Comparison of ENCODE assay signal across 11 cellular contexts in genomic region chr5:36153727-36154126, GRCh38. TPM values are rescaled to one million over a fixed set of nuclear protein-coding genes. Genes with fewer than 3 reads are reported as not detected.
A peak's percentile ranks its signal among the peaks of the same experiment; 100 is the strongest.
DNase-seq lines count a peak whose midpoint lies in the region; ATAC-seq and TF ChIP-seq lines count a peak whose summit lies in the region.
"Had no signal": no experiment of that assay in that cellular context is flagged by ENCODE, and none has a peak within 500 bp of the region (broad histone marks: within the 10 kb centered on the region; RNA-seq: fewer than 3 reads in every experiment).

No MANE protein-coding gene starts in this region.

- BruUV-seq in MCF 10A (replicated peaks; lab: Mats Ljungman, UMichigan) = no TSS peak

- no peak overlapping the region for H3K4me3 ChIP-seq in breast epithelium

- H3K4me3 Mint-ChIP-seq in MCF 10A (ENCODE audit: unreplicated experiment) = peak overlapping the region; percentile 92
- H3K4me3 Mint-ChIP-seq in T-cell = peak overlapping the region; percentile 47 to 96 (median 93)
- H3K4me3 Mint-ChIP-seq in glutamatergic neuron (ENCODE audit: unreplicated experiment) = peak overlapping the region; percentile 98
- H3K4me3 Mint-ChIP-seq in stimulated activated naive B cell treated with anti-CD40 and anti-IgM and Interleukin-4, amounts not matched to agents 10 μg/mL and 1 μg/mL and 100 μg/mL, for 72 hours = peak overlapping the region; percentile 33 to 51

- TF ChIP-seq CTCF in MCF 10A (IDR thresholded peaks at IDR 0.05; ENCODE audit: unreplicated experiment) (no peak), breast epithelium (IDR thresholded peaks at IDR 0.05) (no peak), glutamatergic neuron (IDR thresholded peaks at IDR 0.05; ENCODE audit: partially characterized antibody, unreplicated experiment) (no peak)

- H3K27me3 ChIP-seq in breast epithelium = no peaks in the 10 kb centered on the region

- H3K9me3 Mint-ChIP-seq in MCF 10A (ENCODE audit: unreplicated experiment) (no peaks in the 10 kb centered on the region), T-cell (no peaks in the 10 kb centered on the region), glutamatergic neuron (ENCODE audit: unreplicated experiment) (peaks cover 6% of the 10 kb centered on the region)
- H3K9me3 Mint-ChIP-seq in stimulated activated naive B cell treated with anti-CD40 and anti-IgM and Interleukin-4, amounts not matched to agents 10 μg/mL and 1 μg/mL and 100 μg/mL, for 72 hours = no peaks in the 10 kb centered on the region

- no peaks in the 10 kb centered on the region for H3K9me3 ChIP-seq in breast epithelium

- H3K27me3 Mint-ChIP-seq in MCF 10A (ENCODE audit: insufficient read depth, unreplicated experiment) (no peaks in the 10 kb centered on the region), T-cell (no peaks in the 10 kb centered on the region), glutamatergic neuron (ENCODE audit: unreplicated experiment) (peaks cover 8% of the 10 kb centered on the region)
- H3K27me3 Mint-ChIP-seq in stimulated activated naive B cell treated with anti-CD40 and anti-IgM and Interleukin-4, amounts not matched to agents 10 μg/mL and 1 μg/mL and 100 μg/mL, for 72 hours = no peaks in the 10 kb centered on the region

- H3K27ac ChIP-seq in breast epithelium = no peak overlapping the region
- H3K27ac ChIP-seq: parathyroid adenoma had no signal

- ATAC-seq in T-cell (replicated peaks in 1 of 4) (no peak), GM18861 (IDR thresholded peaks at IDR 0.05; ENCODE audit: unreplicated experiment) (no peak), HG02840 (IDR thresholded peaks at IDR 0.05; ENCODE audit: low FRiP score, unreplicated experiment) (no peak)
- no peak for ATAC-seq in stimulated activated naive B cell treated with anti-CD40 and anti-IgM and Interleukin-4, amounts not matched to agents 10 μg/mL and 1 μg/mL and 100 μg/mL, for 72 hours (replicated peaks)

- DNase-seq in MCF 10A (ENCODE audit: unreplicated experiment) (no peak), breast epithelium (ENCODE audit: low spot score in 2 of 2) (no peak), T-cell (no peak), glutamatergic neuron (no peak)
- no peak for DNase-seq in stimulated activated naive B cell treated with anti-CD40 and anti-IgM and Interleukin-4, amounts not matched to agents 10 μg/mL and 1 μg/mL and 100 μg/mL, for 72 hours
- DNase-seq in stimulated activated naive CD4-positive, alpha-beta T cell treated with Interleukin-2 at 50 U/mL for 16 hours (lab: John Stamatoyannopoulos, UW) = no peak
- DNase-seq: COR-L47, SW 1271 had no signal

- H3K36me3 ChIP-seq in breast epithelium = no peaks in the 10 kb centered on the region

- peaks cover 43% of the 10 kb centered on the region for H3K36me3 Mint-ChIP-seq in MCF 10A (ENCODE audit: insufficient read depth, unreplicated experiment)
- H3K36me3 Mint-ChIP-seq in T-cell = peaks cover 48% of the 10 kb centered on the region
- H3K36me3 Mint-ChIP-seq in glutamatergic neuron (ENCODE audit: unreplicated experiment) = no peaks in the 10 kb centered on the region
- H3K36me3 Mint-ChIP-seq in stimulated activated naive B cell treated with anti-CD40 and anti-IgM and Interleukin-4, amounts not matched to agents 10 μg/mL and 1 μg/mL and 100 μg/mL, for 72 hours = peaks cover 34 to 43% of the 10 kb centered on the region in 2 donors

- CTCF ChIA-PET in MCF 10A (lab: Yijun Ruan, JAX) = interaction anchor here (0.6 to 2.8 kb wide), 7 partner anchors 20 to 858 kb away, joined by 3 to 22 read pairs (median 3); no protein-coding TSS in a partner anchor
- CTCF ChIA-PET in T-cell (lab: Charles Lee) = no interaction called here

- POLR2A ChIA-PET in MCF 10A (lab: Yijun Ruan, JAX) = interaction anchor here (0.6 to 2.1 kb wide), 4 partner anchors 11 to 306 kb away, joined by 3 to 7 read pairs (median 4); no protein-coding TSS in a partner anchor
- POLR2A ChIA-PET in T-cell (lab: Charles Lee) = interaction anchor here in 1 of 2 donors (0.6 kb wide), 1 partner anchor 21 kb away, joined by 4 read pairs; no protein-coding TSS in a partner anchor

- peak overlapping the region; percentile 91 for H3K27ac Mint-ChIP-seq in MCF 10A (ENCODE audit: low read depth, unreplicated experiment)
- H3K27ac Mint-ChIP-seq in T-cell = no peak overlapping the region
- peak overlapping the region; percentile 75 for H3K27ac Mint-ChIP-seq in glutamatergic neuron (ENCODE audit: unreplicated experiment)
- no peak overlapping the region for H3K27ac Mint-ChIP-seq in stimulated activated naive B cell treated with anti-CD40 and anti-IgM and Interleukin-4, amounts not matched to agents 10 μg/mL and 1 μg/mL and 100 μg/mL, for 72 hours

- intact Hi-C loops in MCF 10A (cut with micrococcal nuclease) (loop anchor here (10.0 kb wide), 1 partner anchor 79 kb away; no protein-coding TSS in a partner anchor), breast epithelium (cut with DNase I; ENCODE audit: low total_unique reads) (no loop called here)

- no peak for TF ChIP-seq POLR2A in breast epithelium (IDR thresholded peaks at IDR 0.05)

- H3K4me1 Mint-ChIP-seq in MCF 10A (ENCODE audit: insufficient read depth, unreplicated experiment) = peaks cover 44% of the 10 kb centered on the region
- peaks cover 68 to 78% (median 69%) of the 10 kb centered on the region in 3 donors for H3K4me1 Mint-ChIP-seq in T-cell
- H3K4me1 Mint-ChIP-seq in glutamatergic neuron (ENCODE audit: low read depth, unreplicated experiment) = peaks cover 45% of the 10 kb centered on the region
- H3K4me1 Mint-ChIP-seq in stimulated activated naive B cell treated with anti-CD40 and anti-IgM and Interleukin-4, amounts not matched to agents 10 μg/mL and 1 μg/mL and 100 μg/mL, for 72 hours = peaks cover 31 to 41% of the 10 kb centered on the region in 2 donors

- peaks cover 0 to 13% of the 10 kb centered on the region in 2 donors for H3K4me1 ChIP-seq in breast epithelium
- H3K4me1 ChIP-seq: parathyroid adenoma had no signal

RNA-seq across cellular contexts. Expression of gene SKP2, which starts 1.8 kb away (rescaled TPM):
- total RNA-seq in MCF 10A (2022) (19.3 and 21.7 TPM in 2 replicates), breast epithelium (10 to 100 TPM in 1 of 3 donors, 1 to 10 TPM in 2; 9.1 to 11.1 (median 9.2) TPM), T-cell (10 to 100 TPM; 12.8 to 26.0 (median 19.6) TPM), glutamatergic neuron (ENCODE audit: unreplicated experiment) (47.8 TPM)

RNA-seq across cellular contexts. Expression of gene LMBRD2, which starts 2.0 kb away (rescaled TPM):
- total RNA-seq in MCF 10A (2022) (7.9 and 9.6 TPM in 2 replicates), breast epithelium (10 to 100 TPM; 11.0 to 19.3 (median 13.1) TPM), T-cell (10 to 100 TPM in 3 of 5 donors, 1 to 10 TPM in 2; 6.3 to 13.7 (median 10.8) TPM), glutamatergic neuron (ENCODE audit: unreplicated experiment) (32.8 TPM)

Comparison
In these comparisons a context has a peak if more than half of its experiments do, and no peak if none do; other contexts are left out.
1. H3K27ac Mint-ChIP-seq: peak in MCF 10A (single experiment) and glutamatergic neuron (single experiment); none in T-cell (0 of 2) and stimulated activated naive B cell treated with anti-CD40 and anti-IgM and Interleukin-4, amounts not matched to agents 10 μg/mL and 1 μg/mL and 100 μg/mL, for 72 hours (single experiment).
2. H3K4me3 Mint-ChIP-seq: peak in every context shown above with its lines; median percentile 98 in glutamatergic neuron; 93 in T-cell; 92 in MCF 10A; 42 in stimulated activated naive B cell treated with anti-CD40 and anti-IgM and Interleukin-4, amounts not matched to agents 10 μg/mL and 1 μg/mL and 100 μg/mL, for 72 hours.